In the genomic region with DNA sequence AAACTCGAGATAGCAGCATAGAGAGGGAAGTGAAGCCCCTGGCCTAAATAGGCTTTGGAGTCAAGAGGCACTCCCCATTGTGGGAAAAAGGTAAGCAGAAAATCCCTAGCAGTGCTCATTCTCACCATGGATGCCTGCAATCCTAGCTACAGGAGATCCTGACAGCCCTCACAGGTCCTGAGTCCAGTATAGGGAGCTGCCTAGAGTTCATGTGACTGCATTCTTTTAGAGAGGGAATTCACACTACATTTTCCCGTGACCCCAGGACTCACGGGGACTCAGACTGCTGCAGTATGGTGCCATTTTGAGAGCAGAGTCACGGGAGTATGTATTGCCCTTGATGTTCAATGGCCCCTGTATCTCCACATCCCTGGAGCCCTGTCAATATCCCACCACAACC, we compare ENCODE assay signal across 1 cellular context.
TF ChIP-seq lines count a peak whose summit lies in the region.

No MANE protein-coding gene starts in this region.

TF ChIP-seq in GM23338, 12 proteins besides CTCF, POLR2A, EP300 and RAD21 (continued from another document):
- TF ChIP-seq, protein P1, sequence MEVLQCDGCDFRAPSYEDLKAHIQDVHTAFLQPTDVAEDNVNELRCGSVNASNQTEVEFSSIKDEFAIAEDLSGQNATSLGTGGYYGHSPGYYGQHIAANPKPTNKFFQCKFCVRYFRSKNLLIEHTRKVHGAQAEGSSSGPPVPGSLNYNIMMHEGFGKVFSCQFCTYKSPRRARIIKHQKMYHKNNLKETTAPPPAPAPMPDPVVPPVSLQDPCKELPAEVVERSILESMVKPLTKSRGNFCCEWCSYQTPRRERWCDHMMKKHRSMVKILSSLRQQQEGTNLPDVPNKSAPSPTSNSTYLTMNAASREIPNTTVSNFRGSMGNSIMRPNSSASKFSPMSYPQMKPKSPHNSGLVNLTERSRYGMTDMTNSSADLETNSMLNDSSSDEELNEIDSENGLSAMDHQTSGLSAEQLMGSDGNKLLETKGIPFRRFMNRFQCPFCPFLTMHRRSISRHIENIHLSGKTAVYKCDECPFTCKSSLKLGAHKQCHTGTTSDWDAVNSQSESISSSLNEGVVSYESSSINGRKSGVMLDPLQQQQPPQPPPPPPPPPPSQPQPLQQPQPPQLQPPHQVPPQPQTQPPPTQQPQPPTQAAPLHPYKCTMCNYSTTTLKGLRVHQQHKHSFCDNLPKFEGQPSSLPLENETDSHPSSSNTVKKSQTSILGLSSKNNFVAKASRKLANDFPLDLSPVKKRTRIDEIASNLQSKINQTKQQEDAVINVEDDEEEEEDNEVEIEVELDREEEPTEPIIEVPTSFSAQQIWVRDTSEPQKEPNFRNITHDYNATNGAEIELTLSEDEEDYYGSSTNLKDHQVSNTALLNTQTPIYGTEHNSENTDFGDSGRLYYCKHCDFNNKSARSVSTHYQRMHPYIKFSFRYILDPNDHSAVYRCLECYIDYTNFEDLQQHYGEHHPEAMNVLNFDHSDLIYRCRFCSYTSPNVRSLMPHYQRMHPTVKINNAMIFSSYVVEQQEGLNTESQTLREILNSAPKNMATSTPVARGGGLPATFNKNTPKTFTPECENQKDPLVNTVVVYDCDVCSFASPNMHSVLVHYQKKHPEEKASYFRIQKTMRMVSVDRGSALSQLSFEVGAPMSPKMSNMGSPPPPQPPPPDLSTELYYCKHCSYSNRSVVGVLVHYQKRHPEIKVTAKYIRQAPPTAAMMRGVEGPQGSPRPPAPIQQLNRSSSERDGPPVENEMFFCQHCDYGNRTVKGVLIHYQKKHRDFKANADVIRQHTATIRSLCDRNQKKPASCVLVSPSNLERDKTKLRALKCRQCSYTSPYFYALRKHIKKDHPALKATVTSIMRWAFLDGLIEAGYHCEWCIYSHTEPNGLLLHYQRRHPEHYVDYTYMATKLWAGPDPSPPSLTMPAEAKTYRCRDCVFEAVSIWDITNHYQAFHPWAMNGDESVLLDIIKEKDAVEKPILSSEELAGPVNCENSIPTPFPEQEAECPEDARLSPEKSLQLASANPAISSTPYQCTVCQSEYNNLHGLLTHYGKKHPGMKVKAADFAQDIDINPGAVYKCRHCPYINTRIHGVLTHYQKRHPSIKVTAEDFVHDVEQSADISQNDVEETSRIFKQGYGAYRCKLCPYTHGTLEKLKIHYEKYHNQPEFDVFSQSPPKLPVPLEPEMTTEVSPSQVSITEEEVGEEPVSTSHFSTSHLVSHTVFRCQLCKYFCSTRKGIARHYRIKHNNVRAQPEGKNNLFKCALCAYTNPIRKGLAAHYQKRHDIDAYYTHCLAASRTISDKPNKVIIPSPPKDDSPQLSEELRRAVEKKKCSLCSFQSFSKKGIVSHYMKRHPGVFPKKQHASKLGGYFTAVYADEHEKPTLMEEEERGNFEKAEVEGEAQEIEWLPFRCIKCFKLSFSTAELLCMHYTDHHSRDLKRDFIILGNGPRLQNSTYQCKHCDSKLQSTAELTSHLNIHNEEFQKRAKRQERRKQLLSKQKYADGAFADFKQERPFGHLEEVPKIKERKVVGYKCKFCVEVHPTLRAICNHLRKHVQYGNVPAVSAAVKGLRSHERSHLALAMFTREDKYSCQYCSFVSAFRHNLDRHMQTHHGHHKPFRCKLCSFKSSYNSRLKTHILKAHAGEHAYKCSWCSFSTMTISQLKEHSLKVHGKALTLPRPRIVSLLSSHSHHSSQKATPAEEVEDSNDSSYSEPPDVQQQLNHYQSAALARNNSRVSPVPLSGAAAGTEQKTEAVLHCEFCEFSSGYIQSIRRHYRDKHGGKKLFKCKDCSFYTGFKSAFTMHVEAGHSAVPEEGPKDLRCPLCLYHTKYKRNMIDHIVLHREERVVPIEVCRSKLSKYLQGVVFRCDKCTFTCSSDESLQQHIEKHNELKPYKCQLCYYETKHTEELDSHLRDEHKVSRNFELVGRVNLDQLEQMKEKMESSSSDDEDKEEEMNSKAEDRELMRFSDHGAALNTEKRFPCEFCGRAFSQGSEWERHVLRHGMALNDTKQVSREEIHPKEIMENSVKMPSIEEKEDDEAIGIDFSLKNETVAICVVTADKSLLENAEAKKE (CRISPR knock-in tag; IDR thresholded peaks at IDR 0.05): no peak
- TF ChIP-seq JUNB (IDR thresholded peaks at IDR 0.05; ENCODE audit: unreplicated experiment) (no peak), CREB1 (CRISPR knock-in tag; IDR thresholded peaks at IDR 0.05; ENCODE audit: low read depth) (no peak), ZNF114 (CRISPR knock-in tag; IDR thresholded peaks at IDR 0.05) (no peak), ZNF331 (CRISPR knock-in tag; IDR thresholded peaks at IDR 0.05; ENCODE audit: low read depth) (no peak), ETS1 (IDR thresholded peaks at IDR 0.05) (no peak), STAT1 (IDR thresholded peaks at IDR 0.05; ENCODE audit: unreplicated experiment) (no peak), EZH2phosphoT487 (IDR thresholded peaks at IDR 0.05; ENCODE audit: unreplicated experiment) (no peak), NANOG (IDR thresholded peaks at IDR 0.05; ENCODE audit: borderline replicate concordance) (no peak)
